In genomic region chr12:54033106-54033979, GRCh38 we compare ENCODE assay signal across 9 cellular contexts. TPM values are rescaled to one million over a fixed set of nuclear protein-coding genes. Genes with fewer than 3 reads are reported as not detected.
DNase-seq lines count a peak whose midpoint lies in the region; ATAC-seq and TF ChIP-seq lines count a peak whose summit lies in the region.
"Had no signal": no experiment of that assay in that cellular context is flagged by ENCODE, and none has a peak within 500 bp of the region (broad histone marks: within the 10 kb centered on the region; RNA-seq: fewer than 3 reads in every experiment).

No MANE protein-coding gene starts in this region.

- POLR2A ChIA-PET in activated CD4-positive, alpha-beta T cell treated with anti-CD3 and anti-CD28 coated beads for 36 hours (lab: Charles Lee), result interaction anchor here (0.9 kb wide), 1 partner anchor 140 kb away, joined by 5 read pairs; no protein-coding TSS in a partner anchor

- no peaks in the 10 kb centered on the region for H3K9me3 ChIP-seq in stomach smooth muscle (ENCODE audit: control insufficient read depth in 2 of 2, low read length in 2 of 2)

- H3K4me3 ChIP-seq in stomach smooth muscle (ENCODE audit: low read length in 2 of 2), result peak overlapping the region; percentile 53 to 75

- no peak overlapping the region for H3K4me3 Mint-ChIP-seq in activated CD4-positive, alpha-beta T cell treated with anti-CD3 and anti-CD28 coated beads for 36 hours
- H3K4me3 Mint-ChIP-seq in osteocyte (ENCODE audit: unreplicated experiment), result no peak overlapping the region

- no peak overlapping the region for H3K27ac Mint-ChIP-seq in activated CD4-positive, alpha-beta T cell treated with anti-CD3 and anti-CD28 coated beads for 36 hours
- no peak overlapping the region for H3K27ac Mint-ChIP-seq in osteocyte (ENCODE audit: unreplicated experiment)

- H3K27me3 Mint-ChIP-seq in activated CD4-positive, alpha-beta T cell treated with anti-CD3 and anti-CD28 coated beads for 36 hours, result peaks cover 63% of the 10 kb centered on the region
- peaks cover 78% of the 10 kb centered on the region for H3K27me3 Mint-ChIP-seq in osteocyte (ENCODE audit: unreplicated experiment)

- peaks cover 4% of the 10 kb centered on the region for H3K4me1 ChIP-seq in stomach smooth muscle (ENCODE audit: control insufficient read depth, insufficient read depth, low read length)

- no peak for TF ChIP-seq CTCF in osteocyte (IDR thresholded peaks at IDR 0.05)

- ATAC-seq in activated CD4-positive, alpha-beta T cell treated with anti-CD3 and anti-CD28 coated beads for 36 hours, result peak; percentile 8
- peak; percentile 31 to 57 for ATAC-seq in left cardiac atrium
- no peak for ATAC-seq in HG03175 (IDR thresholded peaks at IDR 0.05; ENCODE audit: unreplicated experiment)

- peaks cover 42 to 81% of the 10 kb centered on the region in 2 donors for H3K27me3 ChIP-seq in stomach smooth muscle (ENCODE audit: control insufficient read depth in 1 of 2, insufficient read depth in 2 of 2, low read length in 2 of 2)

- peak overlapping the region; percentile 24 for H3K27ac ChIP-seq in stomach smooth muscle (ENCODE audit: low read length)

- intact Hi-C loops in activated CD4-positive, alpha-beta T cell treated with anti-CD3 and anti-CD28 coated beads for 36 hours (cut with DNase I, micrococcal nuclease), result loop anchor here in 1 of 2 experiments (2.0 kb wide), 1 partner anchor 167 kb away; no protein-coding TSS in a partner anchor
- intact Hi-C loops in left cardiac atrium (cut with DNase I), result no loop called here

- CTCF ChIA-PET in activated CD4-positive, alpha-beta T cell treated with anti-CD3 and anti-CD28 coated beads for 36 hours (lab: Charles Lee), result interaction anchor here (0.5 to 4.3 kb wide), 33 partner anchors 11 to 225 kb away, joined by 3 to 72 read pairs (median 6); partner anchors contain the start of genes HOXC10, HOXC12, HOXC4 and HOXC8

- no peaks in the 10 kb centered on the region for H3K36me3 ChIP-seq in stomach smooth muscle (ENCODE audit: control insufficient read depth in 2 of 2, insufficient read depth in 2 of 2, low read length in 2 of 2)

- peaks cover 3% of the 10 kb centered on the region for H3K9me3 Mint-ChIP-seq in activated CD4-positive, alpha-beta T cell treated with anti-CD3 and anti-CD28 coated beads for 36 hours (ENCODE audit: low read depth)
- H3K9me3 Mint-ChIP-seq in osteocyte (ENCODE audit: unreplicated experiment), result peaks cover 4% of the 10 kb centered on the region

- peaks cover 25% of the 10 kb centered on the region for H3K4me1 Mint-ChIP-seq in activated CD4-positive, alpha-beta T cell treated with anti-CD3 and anti-CD28 coated beads for 36 hours
- H3K4me1 Mint-ChIP-seq in osteocyte (ENCODE audit: unreplicated experiment), result peaks cover 21% of the 10 kb centered on the region

- H3K9ac ChIP-seq in stomach smooth muscle (ENCODE audit: low read length in 2 of 2), result peak overlapping the region; percentile 4 to 5

- H3K36me3 Mint-ChIP-seq in activated CD4-positive, alpha-beta T cell treated with anti-CD3 and anti-CD28 coated beads for 36 hours (ENCODE audit: low read depth), result no peaks in the 10 kb centered on the region
- H3K36me3 Mint-ChIP-seq in osteocyte (ENCODE audit: unreplicated experiment), result no peaks in the 10 kb centered on the region

- DNase-seq in activated CD4-positive, alpha-beta T cell treated with anti-CD3 and anti-CD28 coated beads for 36 hours, result no peak
- DNase-seq in activated CD4-positive, alpha-beta T cell treated with anti-CD3 and anti-CD28 coated beads for 48 hours, result no peak
- DNase-seq in SK-N-DZ (ENCODE audit: low spot score) (peak; percentile 63), left cardiac atrium (no peak), NCI-H1436 (lab: John Stamatoyannopoulos, UW) (no peak), osteocyte (ENCODE audit: extremely low spot score, unreplicated experiment) (no peak)

RNA-seq across cellular contexts. Expression of gene HOXC5, which starts 0.5 kb away (rescaled TPM):
- total RNA-seq in activated CD4-positive, alpha-beta T cell treated with anti-CD3 and anti-CD28 coated beads for 36 hours, result not detected
- 1.6 TPM in 1 of 2 replicates, not detected in the other for polyA plus RNA-seq in SK-N-DZ (2014; cell fraction: cytosol; rRNA removed)
- polyA plus RNA-seq in SK-N-DZ (2014; cell fraction: nucleus; rRNA removed), result 0.09 TPM in 1 of 2 replicates, not detected in the other
- total RNA-seq in left cardiac atrium (not detected), osteocyte (not detected in 2 replicates)
- total RNA-seq: activated CD8-positive, alpha-beta memory T cell treated with anti-CD3 and anti-CD28 coated beads for 36 hours had no signal

RNA-seq across cellular contexts. Expression of gene HOXC6, which starts 5.1 kb away (rescaled TPM):
- total RNA-seq in activated CD4-positive, alpha-beta T cell treated with anti-CD3 and anti-CD28 coated beads for 36 hours, result not detected
- 0.68 and 0.74 TPM in 2 replicates for polyA plus RNA-seq in SK-N-DZ (2014; cell fraction: cytosol; rRNA removed)
- polyA plus RNA-seq in SK-N-DZ (2014; cell fraction: nucleus; rRNA removed), result 0.87 TPM in 1 of 2 replicates, not detected in the other
- total RNA-seq in left cardiac atrium (under 1 TPM in 1 of 2 donors, not detected in 1; 0.50 TPM), osteocyte (not detected in 2 replicates)
- total RNA-seq: activated CD8-positive, alpha-beta memory T cell treated with anti-CD3 and anti-CD28 coated beads for 36 hours had no signal

RNA-seq across cellular contexts. Expression of gene HOXC4, which starts 20.3 kb away (rescaled TPM):
- not detected for total RNA-seq in activated CD4-positive, alpha-beta T cell treated with anti-CD3 and anti-CD28 coated beads for 36 hours
- 4.8 and 5.1 TPM in 2 replicates for polyA plus RNA-seq in SK-N-DZ (2014; cell fraction: cytosol; rRNA removed)
- 3.3 and 7.9 TPM in 2 replicates for polyA plus RNA-seq in SK-N-DZ (2014; cell fraction: nucleus; rRNA removed)
- total RNA-seq in left cardiac atrium (under 1 TPM; 0.16 to 0.35 TPM), osteocyte (not detected in 2 replicates)

RNA-seq across cellular contexts. Expression of gene HOXC8, which starts 24.6 kb away (rescaled TPM):
- not detected for total RNA-seq in activated CD4-positive, alpha-beta T cell treated with anti-CD3 and anti-CD28 coated beads for 36 hours
- not detected in 2 replicates for polyA plus RNA-seq in SK-N-DZ (2014; cell fraction: cytosol; rRNA removed)
- polyA plus RNA-seq in SK-N-DZ (2014; cell fraction: nucleus; rRNA removed), result not detected in 2 replicates
- total RNA-seq in left cardiac atrium (not detected), osteocyte (not detected in 2 replicates)
- total RNA-seq: activated CD8-positive, alpha-beta memory T cell treated with anti-CD3 and anti-CD28 coated beads for 36 hours had no signal

RNA-seq across cellular contexts. Expression of gene HOXC9, which starts 33.4 kb away (rescaled TPM):
- not detected for total RNA-seq in activated CD4-positive, alpha-beta T cell treated with anti-CD3 and anti-CD28 coated beads for 36 hours
- polyA plus RNA-seq in SK-N-DZ (2014; cell fraction: cytosol; rRNA removed), result 1.4 TPM in 1 of 2 replicates, not detected in the other
- 0.25 TPM in 1 of 2 replicates, not detected in the other for polyA plus RNA-seq in SK-N-DZ (2014; cell fraction: nucleus; rRNA removed)
- total RNA-seq in left cardiac atrium, result not detected
- total RNA-seq in osteocyte, result not detected in 2 replicates
- total RNA-seq: activated CD8-positive, alpha-beta memory T cell treated with anti-CD3 and anti-CD28 coated beads for 36 hours had no signal
